ENCODE assay signal across 9 cellular contexts in the genomic region with DNA sequence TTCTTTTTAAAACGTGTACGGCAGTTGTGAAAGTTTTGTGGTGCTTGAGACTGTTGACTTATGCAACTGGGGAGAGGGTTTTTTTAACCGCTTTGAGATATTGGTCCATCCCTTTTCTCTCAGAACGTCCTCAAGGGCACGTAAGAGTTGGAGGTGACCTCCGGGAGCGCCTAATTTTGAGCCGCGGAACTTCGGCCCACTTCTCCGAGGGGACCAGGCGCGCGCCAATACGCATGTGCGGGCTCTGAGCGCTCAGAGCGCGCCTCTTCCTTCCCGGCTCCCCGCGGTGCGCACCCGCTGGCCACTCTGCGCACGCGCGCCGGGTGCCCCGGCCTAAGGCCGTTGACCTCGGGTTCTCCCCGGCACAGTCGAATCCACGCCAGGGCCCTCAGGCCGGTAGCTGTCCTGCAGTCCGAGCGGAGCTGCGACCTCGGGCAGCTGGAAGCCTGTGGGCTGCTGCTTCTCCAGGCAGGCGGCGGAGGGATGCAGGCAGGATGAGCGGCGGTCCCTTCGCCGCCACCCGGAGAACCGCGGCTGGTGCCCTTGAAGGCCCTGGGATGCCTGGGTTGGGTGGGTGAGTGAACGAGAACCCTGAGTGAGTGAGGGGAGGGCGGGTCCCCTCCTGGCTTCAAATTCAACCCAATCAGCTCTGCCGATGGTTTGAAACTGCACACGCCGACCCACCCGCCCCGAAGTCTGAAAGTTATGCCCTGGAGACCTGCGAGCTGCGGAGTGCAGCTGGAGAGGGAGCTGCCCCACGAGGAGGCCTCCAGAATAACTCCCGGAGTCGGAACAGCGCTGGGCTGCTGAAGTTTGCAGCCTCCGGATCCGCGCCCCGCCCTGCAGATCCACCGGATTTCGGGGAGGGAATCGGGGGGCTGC. TPM values are rescaled to one million over a fixed set of nuclear protein-coding genes. Genes with fewer than 3 reads are reported as not detected.
DNase-seq lines count a peak whose midpoint lies in the region; ATAC-seq and TF ChIP-seq lines count a peak whose summit lies in the region.
"Had no signal": no experiment of that assay in that cellular context is flagged by ENCODE, and none has a peak within 500 bp of the region (broad histone marks: within the 10 kb centered on the region; RNA-seq: fewer than 3 reads in every experiment).

No MANE protein-coding gene starts in this region.

- POLR2A ChIA-PET in activated CD4-positive, alpha-beta T cell treated with anti-CD3 and anti-CD28 coated beads for 36 hours (lab: Charles Lee) = no interaction called here

- H3K4me1 ChIP-seq in KMS-11 (ENCODE audit: low read depth, poor library complexity, severe bottlenecking) (no peaks in the 10 kb centered on the region), heart right ventricle (peaks cover 0 to 27% (median 16%) of the 10 kb centered on the region in 9 donors), spleen (peaks cover 6 to 34% (median 23%) of the 10 kb centered on the region in 6 donors)

- peak overlapping the region; percentile 41 for H2AFZ ChIP-seq in KMS-11 (ENCODE audit: low read depth)

- peaks cover 75% of the 10 kb centered on the region for H3K27me3 Mint-ChIP-seq in activated CD4-positive, alpha-beta T cell treated with anti-CD3 and anti-CD28 coated beads for 36 hours

- no peaks in the 10 kb centered on the region for H3K9me3 ChIP-seq in heart right ventricle
- peaks cover 0 to 25% (median 0%) of the 10 kb centered on the region in 8 donors for H3K9me3 ChIP-seq in spleen

- intact Hi-C loops in activated CD4-positive, alpha-beta T cell treated with anti-CD3 and anti-CD28 coated beads for 36 hours (cut with DNase I, micrococcal nuclease) = loop anchor here (1.0 to 5.0 kb wide), 4 partner anchors 7 to 1746 kb away; a partner anchor contains a TSS
- intact Hi-C loops in heart right ventricle (cut with DNase I) (no loop called here), spleen (cut with DNase I; ENCODE audit: low total_unique reads) (no loop called here)

- H4K20me1 ChIP-seq in KMS-11 (ENCODE audit: insufficient read depth) = no peaks in the 10 kb centered on the region

- peak; percentile 80 for ATAC-seq in activated CD4-positive, alpha-beta T cell treated with anti-CD3 and anti-CD28 coated beads for 36 hours
- ATAC-seq in heart right ventricle = peak in 5 of 8 donors; percentile 27 to 55 (median 38)

- H3K27me3 ChIP-seq in KMS-11 (ENCODE audit: insufficient read depth, low read depth) (no peaks in the 10 kb centered on the region), heart right ventricle (peaks cover 53 to 100% (median 100%) of the 10 kb centered on the region in 7 donors), spleen (replicated peaks in 1 of 7) (peaks cover 28 to 100% (median 99%) of the 10 kb centered on the region in 7 donors)

- CTCF ChIA-PET in activated CD4-positive, alpha-beta T cell treated with anti-CD3 and anti-CD28 coated beads for 36 hours (lab: Charles Lee) = interaction anchor here (0.7 to 0.8 kb wide), 2 partner anchors 12 to 1266 kb away, joined by 3 read pairs; no protein-coding TSS in a partner anchor

- H3K36me3 ChIP-seq in KMS-11 (ENCODE audit: insufficient read depth) (no peaks in the 10 kb centered on the region), heart right ventricle (no peaks in the 10 kb centered on the region), spleen (no peaks in the 10 kb centered on the region)

- H3K4me1 Mint-ChIP-seq in activated CD4-positive, alpha-beta T cell treated with anti-CD3 and anti-CD28 coated beads for 36 hours = peaks cover 4% of the 10 kb centered on the region

- H3K27ac Mint-ChIP-seq in activated CD4-positive, alpha-beta T cell treated with anti-CD3 and anti-CD28 coated beads for 36 hours = no peak overlapping the region

- WGBS in heart right ventricle, 2 donors = 1 to 4% methylated on average over 69 of the region's 69 CpGs
- WGBS in spleen, 5 donors = 3 to 8% (median 4%) methylated on average over 42 to 69 of the region's 69 CpGs

- TF ChIP-seq POLR2A in spleen (IDR thresholded peaks at IDR 0.05) = no peak

- H3K4me3 Mint-ChIP-seq in activated CD4-positive, alpha-beta T cell treated with anti-CD3 and anti-CD28 coated beads for 36 hours = peak overlapping the region; percentile 36

- H3K9ac ChIP-seq in KMS-11 = no peak overlapping the region

- H3K4me3 ChIP-seq in KMS-11 (IDR thresholded peaks at IDR 0.05; ENCODE audit: insufficient read depth, low read depth, low read length) = no peak overlapping the region
- H3K4me3 ChIP-seq in heart right ventricle = peak overlapping the region in 8 of 10 donors; percentile 9 to 40 (median 20)
- H3K4me3 ChIP-seq in spleen = peak overlapping the region in 7 of 8 donors; percentile 15 to 60 (median 25)

- H3K36me3 Mint-ChIP-seq in activated CD4-positive, alpha-beta T cell treated with anti-CD3 and anti-CD28 coated beads for 36 hours (ENCODE audit: low read depth) = no peaks in the 10 kb centered on the region

- TF ChIP-seq CTCF in KMS-11 (conservative IDR thresholded peaks at IDR 0.05; ENCODE audit: low read depth, low read length) (no peak), heart right ventricle (IDR thresholded peaks at IDR 0.05) (no peak), spleen (IDR thresholded peaks at IDR 0.05 in 8 of 11, conservative IDR thresholded peaks at IDR 0.05 in 3 of 11) (no peak)

- peaks cover 2% of the 10 kb centered on the region for H3K9me3 Mint-ChIP-seq in activated CD4-positive, alpha-beta T cell treated with anti-CD3 and anti-CD28 coated beads for 36 hours (ENCODE audit: low read depth)

- peak; percentile 58 for DNase-seq in activated CD4-positive, alpha-beta T cell treated with anti-CD3 and anti-CD28 coated beads for 36 hours
- DNase-seq in activated CD4-positive, alpha-beta T cell treated with anti-CD3 and anti-CD28 coated beads for 1 hour = no peak
- DNase-seq in heart right ventricle = peak in 1 of 2 donors; percentile 20
- peak; percentile 72 for DNase-seq in spleen
- no peak for DNase-seq in superior temporal gyrus (ENCODE audit: extremely low spot score)
- no peak for DNase-seq in dermis blood vessel endothelial cell
- no peak for DNase-seq in hypothalamus (lab: John Stamatoyannopoulos, UW)

- no peaks in the 10 kb centered on the region for H3K79me2 ChIP-seq in KMS-11 (ENCODE audit: insufficient read depth, low read depth)

- H3K27ac ChIP-seq in KMS-11 = no peak overlapping the region
- no peak overlapping the region for H3K27ac ChIP-seq in heart right ventricle
- no peak overlapping the region for H3K27ac ChIP-seq in spleen
- H3K27ac ChIP-seq: C4-2B had no signal

- peak overlapping the region; percentile 41; the same call in 1 of the 2 replicates for H3K4me2 ChIP-seq in KMS-11

RNA-seq across cellular contexts. Expression of a gene that starts 7.3 kb away (rescaled TPM):
- total RNA-seq in activated CD4-positive, alpha-beta T cell treated with anti-CD3 and anti-CD28 coated beads for 36 hours = under 1 TPM; 0.21 to 0.26 TPM
- total RNA-seq in heart right ventricle (under 1 TPM in 1 of 10 donors, not detected in 9; 0.09 TPM), spleen (under 1 TPM in 1 of 7 donors, not detected in 6; 0.07 TPM), dermis blood vessel endothelial cell (not detected in 2 replicates)
- polyA plus RNA-seq in heart right ventricle (under 1 TPM in 1 of 2 donors, not detected in 1; 0.01 TPM), spleen (under 1 TPM; 0.03 to 0.17 (median 0.09) TPM)

Comparison
In these comparisons a context has a peak if more than half of its experiments do, and no peak if none do; other contexts are left out.
1. DNase-seq: peak in activated CD4-positive, alpha-beta T cell treated with anti-CD3 and anti-CD28 coated beads for 36 hours (single experiment) and spleen (single experiment); none in activated CD4-positive, alpha-beta T cell treated with anti-CD3 and anti-CD28 coated beads for 1 hour (single experiment), superior temporal gyrus (single experiment), dermis blood vessel endothelial cell (single experiment) and hypothalamus (0 of 51).
2. intact Hi-C loops: an anchor here in activated CD4-positive, alpha-beta T cell treated with anti-CD3 and anti-CD28 coated beads for 36 hours (1.0 to 5.0 kb wide); none called in heart right ventricle and spleen.